Comparison of ENCODE assay signal across 8 cellular contexts in the genomic region with DNA sequence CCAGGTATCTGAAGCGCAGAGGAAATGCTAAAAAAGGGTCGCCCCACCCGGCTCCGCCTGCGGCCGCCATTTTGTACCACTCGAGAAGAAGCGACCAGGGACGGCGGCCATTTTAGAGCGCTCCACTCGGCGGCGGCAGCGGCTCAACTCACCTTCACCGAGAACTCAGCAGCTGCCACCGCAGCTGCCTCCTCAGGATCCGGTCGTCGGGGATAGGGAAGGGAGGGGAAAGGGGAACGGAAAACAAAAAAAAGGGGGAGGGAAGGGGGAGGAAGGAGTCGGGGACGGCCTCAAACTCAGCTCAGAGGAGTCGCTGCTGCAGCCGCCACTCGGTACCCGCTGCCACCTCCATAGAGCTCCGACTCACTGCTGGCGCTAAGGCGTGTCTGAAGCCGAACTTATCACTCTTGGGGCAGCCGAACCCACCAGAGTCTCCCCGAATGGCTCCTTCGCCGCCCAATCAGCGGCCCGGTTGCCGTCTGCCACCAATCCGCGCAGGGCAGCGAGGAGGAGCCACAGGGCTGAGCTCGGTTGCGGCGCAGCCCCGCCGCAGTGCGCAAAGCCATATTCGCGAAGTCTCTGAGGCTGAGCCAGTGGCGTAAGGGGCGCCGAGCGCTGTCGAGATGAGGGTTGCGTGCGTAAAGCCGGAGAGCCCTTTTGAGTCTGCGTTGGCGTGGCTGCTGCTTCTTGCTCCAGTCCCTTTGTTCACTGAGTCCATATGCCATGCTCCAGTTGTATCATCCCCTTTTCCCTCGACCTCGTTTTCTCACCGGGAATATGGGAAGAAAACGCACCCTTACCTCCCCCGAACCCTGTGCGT. TPM values are rescaled to one million over a fixed set of nuclear protein-coding genes. Genes with fewer than 3 reads are reported as not detected.
DNase-seq lines count a peak whose midpoint lies in the region; ATAC-seq, FAIRE-seq and TF ChIP-seq lines count a peak whose summit lies in the region.

A gene (minus strand): TSS at position 374 of the 820 bp plus-strand sequence.

- ATAC-seq in GM21786 (IDR thresholded peaks at IDR 0.05; ENCODE audit: unreplicated experiment): peak; percentile 88
- peak; percentile 92 to 93 for ATAC-seq in activated T-cell treated with anti-CD3 and anti-CD28 coated beads, Interleukin-2, amount 50 U/mL, for 72 hours (replicated peaks in 1 of 2)

- H3K27ac Mint-ChIP-seq in activated T-cell treated with anti-CD3 and anti-CD28 coated beads, Interleukin-2, amount 50 U/mL, for 72 hours: peak within 1 kb of the TSS; percentile 99

- H3K9me3 ChIP-seq in KOPT-K1 (ENCODE audit: insufficient read depth, low read length, poor library complexity, severe bottlenecking) (no peaks in the 10 kb centered on the region), esophagus muscularis mucosa (no peaks in the 10 kb centered on the region)

- intact Hi-C loops in esophagus muscularis mucosa (cut with DNase I): loop anchor here (2.0 kb wide), 2 partner anchors 48 to 122 kb away; no protein-coding TSS in a partner anchor

- TF ChIP-seq EP300 in esophagus muscularis mucosa (IDR thresholded peaks at IDR 0.05): no peak

- FAIRE-seq in RCC 7860 (lab: Jason Lieb, UNC): peak; percentile 82

- TF ChIP-seq CTCF in esophagus muscularis mucosa (IDR thresholded peaks at IDR 0.05): no peak

- DNase-seq in DMS79 (lab: John Stamatoyannopoulos, UW): peak; percentile 96
- DNase-seq in RCC 7860 (ENCODE audit: low spot score): peak; percentile 95
- peak; percentile 97 to 98 for DNase-seq in activated T-cell treated with anti-CD3 and anti-CD28 coated beads, Interleukin-2, amount 50 U/mL, for 72 hours
- DNase-seq in esophagus muscularis mucosa (ENCODE audit: extremely low spot score): peak; percentile 99
- peak; percentile 99 for DNase-seq in myocyte (ENCODE audit: low read depth)
- peak; percentile 96 to 97 for DNase-seq in stimulated activated CD8-positive, alpha-beta memory T cell treated with anti-CD3 and anti-CD28 coated beads, Interleukin-7, amount 100 ng/mL, for 48 hours (ENCODE audit: extremely low read depth in 1 of 2, low read depth in 1 of 2)

- no peaks in the 10 kb centered on the region for H3K9me3 Mint-ChIP-seq in activated T-cell treated with anti-CD3 and anti-CD28 coated beads, Interleukin-2, amount 50 U/mL, for 72 hours

- peak within 1 kb of the TSS; percentile 96 to 97 for H3K4me3 Mint-ChIP-seq in activated T-cell treated with anti-CD3 and anti-CD28 coated beads, Interleukin-2, amount 50 U/mL, for 72 hours

- H3K36me3 ChIP-seq in KOPT-K1 (ENCODE audit: insufficient read depth, low read length) (peaks cover 38% of the 10 kb centered on the region), esophagus muscularis mucosa (peaks cover 31 to 38% (median 32%) of the 10 kb centered on the region in 4 donors)

- peaks cover 22 to 36% of the 10 kb centered on the region in 2 donors for H3K36me3 Mint-ChIP-seq in activated T-cell treated with anti-CD3 and anti-CD28 coated beads, Interleukin-2, amount 50 U/mL, for 72 hours (ENCODE audit: insufficient read depth in 2 of 2)

- TF ChIP-seq POLR2A in esophagus muscularis mucosa (IDR thresholded peaks at IDR 0.05; ENCODE audit: low read depth): peak; percentile 98

- peaks cover 38 to 45% (median 43%) of the 10 kb centered on the region in 4 donors for H3K4me1 ChIP-seq in esophagus muscularis mucosa

- H3K4me1 Mint-ChIP-seq in activated T-cell treated with anti-CD3 and anti-CD28 coated beads, Interleukin-2, amount 50 U/mL, for 72 hours (ENCODE audit: low read depth): peaks cover 46% of the 10 kb centered on the region

- WGBS in esophagus muscularis mucosa: 1% methylated on average over 53 of the region's 65 CpGs

- H3K27me3 Mint-ChIP-seq in activated T-cell treated with anti-CD3 and anti-CD28 coated beads, Interleukin-2, amount 50 U/mL, for 72 hours (ENCODE audit: low read depth): no peaks in the 10 kb centered on the region

- H3K27me3 ChIP-seq in esophagus muscularis mucosa: no peaks in the 10 kb centered on the region

- peak within 1 kb of the TSS; percentile 99 for H3K27ac ChIP-seq in KOPT-K1 (ENCODE audit: low read depth, low read length, poor library complexity, severe bottlenecking)
- peak within 1 kb of the TSS; percentile 88 to 99 (median 99) for H3K27ac ChIP-seq in esophagus muscularis mucosa (replicated peaks in 1 of 4)

- H3K4me3 ChIP-seq in esophagus muscularis mucosa: peak within 1 kb of the TSS; percentile 61 to 96 (median 94)

RNA-seq across cellular contexts. Expression of the gene that starts here (rescaled TPM):
- 100 to 1,000 TPM; 807 to 864 TPM for total RNA-seq in activated T-cell treated with anti-CD3 and anti-CD28 coated beads, Interleukin-2, amount 50 U/mL, for 72 hours
- total RNA-seq in esophagus muscularis mucosa (100 to 1,000 TPM; 508 to 734 (median 592) TPM), myocyte (976 and 1,007 TPM in 2 replicates)
- polyA plus RNA-seq in myocyte (2012): 495 TPM

Comparison
In these comparisons a context has a peak if more than half of its experiments do, and no peak if none do; other contexts are left out.
1. Peak in every context shown above with its lines: DNase-seq, ATAC-seq, H3K4me3 ChIP-seq and H3K27ac ChIP-seq.